In genomic region chr18:48631851-48632250, GRCh38 we compare ENCODE assay signal across 1 cellular context.
TF ChIP-seq lines count a peak whose summit lies in the region.

No MANE protein-coding gene starts in this region.

TF ChIP-seq in SK-N-SH, 30 proteins besides CTCF, POLR2A, EP300 and RAD21 (continued from another document):
- no peak for TF ChIP-seq ZBTB33 (IDR thresholded peaks at IDR 0.05; ENCODE audit: borderline replicate concordance, low read depth)
- TF ChIP-seq EZH2phosphoT487 (IDR thresholded peaks at IDR 0.05; ENCODE audit: borderline replicate concordance, low read depth), result no peak
- no peak for TF ChIP-seq MEF2A (IDR thresholded peaks at IDR 0.05; ENCODE audit: borderline replicate concordance, low read depth)
- TF ChIP-seq REST (IDR thresholded peaks at IDR 0.05; ENCODE audit: low read depth, low read length), result no peak
